ENCODE assay signal across 1 cellular context in genomic region chr3:10912784-10913183, GRCh38.
TF ChIP-seq lines count a peak whose summit lies in the region.

No MANE protein-coding gene starts in this region.

TF ChIP-seq in K562, 482 proteins besides CTCF, POLR2A, EP300 and RAD21 (continued from another document):
- TF ChIP-seq ATF6 (CRISPR knock-in tag; IDR thresholded peaks at IDR 0.05), result no peak
- no peak for TF ChIP-seq ARID3B (CRISPR knock-in tag; IDR thresholded peaks at IDR 0.05; ENCODE audit: borderline replicate concordance)
- peak; percentile 28; the same call in 1 of the 2 replicates for TF ChIP-seq C11orf30 (IDR thresholded peaks at IDR 0.05; ENCODE audit: low read depth)
- no peak for TF ChIP-seq AFF1 (IDR thresholded peaks at IDR 0.05; ENCODE audit: low read depth in 1 of 2, partially characterized antibody in 2 of 2)
- no peak for TF ChIP-seq HDAC8 (tag; IDR thresholded peaks at IDR 0.05)
- peak; percentile 22; the same call in 1 of the 2 replicates for TF ChIP-seq ZNF316 (IDR thresholded peaks at IDR 0.05)
- TF ChIP-seq ATF3 (IDR thresholded peaks at IDR 0.05), result no peak
- no peak for TF ChIP-seq ATF3 (CRISPR knock-in tag; conservative IDR thresholded peaks at IDR 0.05)
